ENCODE assay signal across 15 cellular contexts in the genomic region with DNA sequence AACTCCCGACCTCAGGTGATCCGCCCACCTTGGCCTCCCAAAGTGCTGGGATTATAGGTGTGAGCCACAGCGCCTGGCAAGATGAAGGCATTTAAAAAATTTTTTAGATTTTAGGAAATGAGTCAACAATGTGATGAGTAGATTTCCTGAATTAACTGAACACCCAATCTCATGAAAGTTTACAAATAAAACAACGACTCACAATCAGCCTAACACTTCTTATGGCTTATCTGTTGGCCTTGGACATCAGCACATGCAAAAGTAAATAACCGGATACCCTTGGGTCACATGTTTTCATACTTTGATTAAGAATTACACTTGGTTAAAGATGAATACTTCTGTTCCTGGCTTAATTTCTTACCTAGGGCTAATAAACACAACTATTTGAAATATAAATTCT. TPM values are rescaled to one million over a fixed set of nuclear protein-coding genes. Genes with fewer than 3 reads are reported as not detected.
DNase-seq lines count a peak whose midpoint lies in the region; ATAC-seq and TF ChIP-seq lines count a peak whose summit lies in the region.
"Had no signal": no experiment of that assay in that cellular context is flagged by ENCODE, and none has a peak within 500 bp of the region (broad histone marks: within the 10 kb centered on the region; RNA-seq: fewer than 3 reads in every experiment).

No MANE protein-coding gene starts in this region.

- intact Hi-C loops in ascending aorta (cut with DNase I) (loop anchor here (5.0 to 10.0 kb wide), 4 partner anchors 63 to 905 kb away; a partner anchor contains a TSS), spleen (cut with DNase I; ENCODE audit: low total_unique reads) (loop anchor here (10.0 kb wide), 1 partner anchor 65 kb away; no protein-coding TSS in a partner anchor)

- peaks cover 4 to 27% of the 10 kb centered on the region in 2 donors for H3K4me1 ChIP-seq in ascending aorta
- peaks cover 0 to 46% (median 28%) of the 10 kb centered on the region in 6 donors for H3K4me1 ChIP-seq in spleen

- TF ChIP-seq CTCF in ascending aorta (IDR thresholded peaks at IDR 0.05) (no peak), fibroblast of the aortic adventitia (IDR thresholded peaks at IDR 0.05; ENCODE audit: insufficient read depth, low read length) (no peak), spleen (IDR thresholded peaks at IDR 0.05 in 8 of 11, conservative IDR thresholded peaks at IDR 0.05 in 3 of 11) (no peak)

- WGBS in spleen, 5 donors = 57 to 68% (median 61%) methylated on average over 5 of the region's 5 CpGs

- H3K4me3 Mint-ChIP-seq in T-helper 2 cell treated with Interferon-gamma antibody and Interleukin-4, amounts not matched to agents 5 μg/mL and 100 μg/mL, for 36 hours = no peak overlapping the region
- H3K4me3 Mint-ChIP-seq: CD4-positive, alpha-beta T cell; effector memory CD8-positive, alpha-beta T cell had no signal

- ATAC-seq in GM19023 (IDR thresholded peaks at IDR 0.05; ENCODE audit: unreplicated experiment) = no peak
- ATAC-seq: effector memory CD8-positive, alpha-beta T cell; GM23338 had no signal

- no peaks in the 10 kb centered on the region for H3K9me3 Mint-ChIP-seq in T-helper 2 cell treated with Interferon-gamma antibody and Interleukin-4, amounts not matched to agents 5 μg/mL and 100 μg/mL, for 36 hours
- H3K9me3 Mint-ChIP-seq: CD4-positive, alpha-beta T cell; effector memory CD8-positive, alpha-beta T cell; GM23338 had no signal

- no peak overlapping the region for H3K27ac Mint-ChIP-seq in T-helper 2 cell treated with Interferon-gamma antibody and Interleukin-4, amounts not matched to agents 5 μg/mL and 100 μg/mL, for 36 hours
- H3K27ac Mint-ChIP-seq: CD4-positive, alpha-beta T cell; effector memory CD8-positive, alpha-beta T cell; GM23338 had no signal

- H3K36me3 Mint-ChIP-seq in T-helper 2 cell treated with Interferon-gamma antibody and Interleukin-4, amounts not matched to agents 5 μg/mL and 100 μg/mL, for 36 hours (ENCODE audit: low read depth) = no peaks in the 10 kb centered on the region

- DNase-seq in HS-5 (ENCODE audit: low read depth) = peak; percentile 36
- no peak for DNase-seq in ascending aorta (ENCODE audit: low spot score in 2 of 2)
- peak; percentile 56 for DNase-seq in fibroblast of the aortic adventitia (ENCODE audit: low read depth)
- no peak for DNase-seq in spleen
- no peak for DNase-seq in NCI-H446 treated with DMSO at 0.1 percent for 48 hours (lab: John Stamatoyannopoulos, UW)
- DNase-seq in cerebellum (ENCODE audit: low spot score) = no peak
- DNase-seq in T-helper 2 cell treated with Interferon-gamma antibody and Interleukin-4, amounts not matched to agents 5 μg/mL and 100 μg/mL, for 36 hours (ENCODE audit: low spot score) = no peak
- DNase-seq: activated CD4-positive, alpha-beta T cell treated with anti-CD3 and anti-CD28 coated beads for 48 hours; activated T-cell treated with anti-CD3 and anti-CD28 coated beads, Interleukin-2, amount 50 U/mL, for 48 hours; anterior cingulate cortex; CD4-positive, alpha-beta T cell; effector memory CD8-positive, alpha-beta T cell; NCI-H1105 treated with DMSO at 0.1 percent for 48 hours had no signal

- no peak for TF ChIP-seq POLR2A in spleen (IDR thresholded peaks at IDR 0.05)

- peaks cover 49% of the 10 kb centered on the region for H3K27me3 Mint-ChIP-seq in T-helper 2 cell treated with Interferon-gamma antibody and Interleukin-4, amounts not matched to agents 5 μg/mL and 100 μg/mL, for 36 hours (ENCODE audit: low read depth)

- peak overlapping the region; percentile 70 to 85 for H3K4me3 ChIP-seq in ascending aorta
- peak overlapping the region; percentile 92 for H3K4me3 ChIP-seq in fibroblast of the aortic adventitia (ENCODE audit: low read depth, low read length)
- peak overlapping the region in 6 of 8 donors; percentile 19 to 79 (median 60) for H3K4me3 ChIP-seq in spleen
- H3K4me3 ChIP-seq: GM23338 had no signal

- peaks cover 13% of the 10 kb centered on the region for H3K4me1 Mint-ChIP-seq in T-helper 2 cell treated with Interferon-gamma antibody and Interleukin-4, amounts not matched to agents 5 μg/mL and 100 μg/mL, for 36 hours (ENCODE audit: low read depth)

- H3K36me3 ChIP-seq in ascending aorta (peaks cover 0 to 5% of the 10 kb centered on the region in 2 donors), spleen (no peaks in the 10 kb centered on the region)

- H3K27ac ChIP-seq in ascending aorta (peak overlapping the region; percentile 93 to 96), spleen (peak overlapping the region; percentile 44 to 89 (median 87))

- H3K27me3 ChIP-seq in ascending aorta (no peaks in the 10 kb centered on the region), spleen (replicated peaks in 1 of 7) (peaks cover 0 to 53% (median 24%) of the 10 kb centered on the region in 7 donors)

- H3K9me3 ChIP-seq in ascending aorta (no peaks in the 10 kb centered on the region), spleen (no peaks in the 10 kb centered on the region)

RNA-seq across cellular contexts. Expression of a gene that starts 3.0 kb away (rescaled TPM):
- total RNA-seq in ascending aorta (71.2 TPM), fibroblast of the aortic adventitia (ENCODE audit: low replicate concordance) (91.1 and 455 TPM in 2 replicates), spleen (100 to 1,000 TPM in 2 of 7 donors, 10 to 100 TPM in 5; 52.3 to 102 (median 88.0) TPM), cerebellum (27.4 TPM)
- polyA plus RNA-seq in spleen = 10 to 100 TPM; 15.2 to 36.5 (median 16.2) TPM
- total RNA-seq: CD4-positive, alpha-beta T cell had no signal

Comparison
In these comparisons a context has a peak if more than half of its experiments do, and no peak if none do; other contexts are left out.
1. DNase-seq: peak in HS-5 (single experiment) and fibroblast of the aortic adventitia (single experiment); none in ascending aorta (0 of 2), spleen (single experiment), NCI-H446 treated with DMSO at 0.1 percent for 48 hours (single experiment), cerebellum (single experiment) and T-helper 2 cell treated with Interferon-gamma antibody and Interleukin-4, amounts not matched to agents 5 μg/mL and 100 μg/mL, for 36 hours (single experiment).
2. Peak in every context shown above with its lines, with median percentiles within 50 percentile points of each other: H3K4me3 ChIP-seq.